In genomic region chrX:13778916-13779315, GRCh38 we compare ENCODE assay signal across 14 cellular contexts. TPM values are rescaled to one million over a fixed set of nuclear protein-coding genes. Genes with fewer than 3 reads are reported as not detected.
DNase-seq lines count a peak whose midpoint lies in the region; ATAC-seq and TF ChIP-seq lines count a peak whose summit lies in the region.
"Had no signal": no experiment of that assay in that cellular context is flagged by ENCODE, and none has a peak within 500 bp of the region (broad histone marks: within the 10 kb centered on the region; RNA-seq: fewer than 3 reads in every experiment).

No MANE protein-coding gene starts in this region.

- POLR2A ChIA-PET in A673 (lab: Charles Lee; ENCODE audit: low non-redundant PET) = no interaction called here

- H4K20me1 ChIP-seq in fibroblast of lung (ENCODE audit: control insufficient read depth, extremely low read depth, insufficient read depth, low read length) = no peaks in the 10 kb centered on the region

- no peaks in the 10 kb centered on the region for H3K79me2 ChIP-seq in fibroblast of lung (ENCODE audit: control insufficient read depth, insufficient read depth, low read length)

- H3K9ac ChIP-seq in fibroblast of lung (ENCODE audit: insufficient read depth, low read length) = no peak overlapping the region

- no peaks in the 10 kb centered on the region for H3K36me3 ChIP-seq in A673 (ENCODE audit: insufficient read depth, low read length, poor library complexity, severe bottlenecking)
- H3K36me3 ChIP-seq in fibroblast of lung (ENCODE audit: control insufficient read depth, insufficient read depth, low read length) = no peaks in the 10 kb centered on the region

- CTCF ChIA-PET in A673 (lab: Charles Lee) = no interaction called here

- H3K4me3 ChIP-seq in A673 (ENCODE audit: low read depth, low read length, poor library complexity, severe bottlenecking) = no peak overlapping the region
- H3K4me3 ChIP-seq in fibroblast of lung (replicated peaks in 1 of 4; ENCODE audit: control extremely low read depth in 1 of 4, insufficient read depth in 1 of 4, low read depth in 3 of 4, low read length in 4 of 4) = no peak overlapping the region
- H3K4me3 ChIP-seq: spleen had no signal

- H3K27ac ChIP-seq in A673 (ENCODE audit: low read depth, low read length, poor library complexity, severe bottlenecking) (no peak overlapping the region), fibroblast of lung (ENCODE audit: insufficient read depth, low read length) (no peak overlapping the region)
- H3K27ac ChIP-seq: spleen had no signal

- TF ChIP-seq CTCF in A673 (conservative IDR thresholded peaks at IDR 0.05; ENCODE audit: low read depth, low read length) = no peak
- TF ChIP-seq CTCF in fibroblast of lung (conservative IDR thresholded peaks at IDR 0.05 in 1 of 2, IDR thresholded peaks at IDR 0.05 in 1 of 2; ENCODE audit: low read depth in 1 of 2, low read length in 2 of 2) = no peak

- intact Hi-C loops in A673 (cut with micrococcal nuclease; ENCODE audit: unreplicated experiment) = no loop called here

- no peak overlapping the region for H2AFZ ChIP-seq in fibroblast of lung (ENCODE audit: low read length)

- peak; percentile 18 for DNase-seq in A673 (ENCODE audit: low spot score)
- peak; percentile 33 for DNase-seq in ELF-1 (ENCODE audit: low read depth, low spot score)
- DNase-seq in RKO (ENCODE audit: low spot score) = peak; percentile 43
- DNase-seq in fibroblast of lung (ENCODE audit: low read depth in 2 of 2) = peak; percentile 49 to 57
- no peak for DNase-seq in T-helper 1 cell
- DNase-seq in NCI-H446 (lab: John Stamatoyannopoulos, UW) = no peak
- no peak for DNase-seq in central memory CD4-positive, alpha-beta T cell
- DNase-seq: activated CD4-positive, alpha-beta T cell treated with anti-CD3 and anti-CD28 coated beads, Interleukin-2, amount 50 U/mL, for 1 hour; anterior cingulate cortex; naive B cell; NCI-H2029; spleen; stimulated activated naive CD4-positive, alpha-beta T cell treated with Interleukin-2 at 50 U/mL for 16 hours had no signal

- no TSS peak for BruUV-seq in A673 (replicated peaks; lab: Mats Ljungman, UMichigan)

- H3K27me3 ChIP-seq in A673 (replicated peaks; ENCODE audit: insufficient read depth, low read depth, low read length, poor library complexity) (no peaks in the 10 kb centered on the region), fibroblast of lung (ENCODE audit: control insufficient read depth, insufficient read depth, low read length) (no peaks in the 10 kb centered on the region)
- H3K27me3 ChIP-seq: spleen had no signal

- no peak overlapping the region for H3K4me2 ChIP-seq in fibroblast of lung (ENCODE audit: extremely low read depth, insufficient read depth, low read length)

- H3K9me3 ChIP-seq in A673 (ENCODE audit: low read depth, low read length, poor library complexity, severe bottlenecking) (no peaks in the 10 kb centered on the region), fibroblast of lung (ENCODE audit: control insufficient read depth, insufficient read depth, low read depth, low read length) (no peaks in the 10 kb centered on the region)
- H3K9me3 ChIP-seq: spleen had no signal

- ATAC-seq in HG02970 (IDR thresholded peaks at IDR 0.05; ENCODE audit: low FRiP score, unreplicated experiment) = no peak

- H3K4me1 ChIP-seq in A673 (ENCODE audit: insufficient read depth, low read length, poor library complexity, severe bottlenecking) = no peaks in the 10 kb centered on the region
- H3K4me1 ChIP-seq in fibroblast of lung (ENCODE audit: control insufficient read depth, extremely low read depth, insufficient read depth, low read length) = no peaks in the 10 kb centered on the region
- H3K4me1 ChIP-seq: spleen had no signal

RNA-seq across cellular contexts. Expression of gene GPM6B, which starts 38.0 kb away (rescaled TPM):
- 7.6 and 9.5 TPM in 2 replicates for total RNA-seq in A673 (2021)
- total RNA-seq in fibroblast of lung = 0.99 and 1.0 TPM in 2 replicates
- 5.2 TPM in 2 replicates for polyA plus RNA-seq in fibroblast of lung
- 2.0 and 2.2 TPM in 2 replicates for polyA plus RNA-seq in fibroblast of lung (2012)
- 0.31 and 17.3 TPM in 2 replicates for polyA minus RNA-seq in fibroblast of lung (ENCODE audit: low replicate concordance)

RNA-seq across cellular contexts. Expression of gene OFD1, which starts 44.4 kb away (rescaled TPM):
- total RNA-seq in A673 (2021) (25.8 and 28.6 TPM in 2 replicates), fibroblast of lung (11.3 and 15.5 TPM in 2 replicates)
- 7.6 and 8.2 TPM in 2 replicates for polyA plus RNA-seq in fibroblast of lung
- polyA plus RNA-seq in fibroblast of lung (2012) = 8.4 and 8.7 TPM in 2 replicates
- polyA minus RNA-seq in fibroblast of lung (ENCODE audit: low replicate concordance) = 4.1 and 4.5 TPM in 2 replicates

RNA-seq across cellular contexts. Expression of gene TRAPPC2, which starts 44.5 kb away (rescaled TPM):
- total RNA-seq in A673 (2021) (18.3 and 19.5 TPM in 2 replicates), fibroblast of lung (13.9 and 22.0 TPM in 2 replicates)
- polyA plus RNA-seq in fibroblast of lung = 16.0 TPM in 2 replicates
- polyA plus RNA-seq in fibroblast of lung (2012) = 7.8 and 9.8 TPM in 2 replicates
- polyA minus RNA-seq in fibroblast of lung (ENCODE audit: low replicate concordance) = 2.8 and 11.0 TPM in 2 replicates

Comparison
In these comparisons a context has a peak if more than half of its experiments do, and no peak if none do; other contexts are left out.
1. DNase-seq: peak in A673 (single experiment), ELF-1 (single experiment), RKO (single experiment) and fibroblast of lung (2 of 2); none in T-helper 1 cell (0 of 5), NCI-H446 (0 of 2) and central memory CD4-positive, alpha-beta T cell (single experiment).